In the genomic region with DNA sequence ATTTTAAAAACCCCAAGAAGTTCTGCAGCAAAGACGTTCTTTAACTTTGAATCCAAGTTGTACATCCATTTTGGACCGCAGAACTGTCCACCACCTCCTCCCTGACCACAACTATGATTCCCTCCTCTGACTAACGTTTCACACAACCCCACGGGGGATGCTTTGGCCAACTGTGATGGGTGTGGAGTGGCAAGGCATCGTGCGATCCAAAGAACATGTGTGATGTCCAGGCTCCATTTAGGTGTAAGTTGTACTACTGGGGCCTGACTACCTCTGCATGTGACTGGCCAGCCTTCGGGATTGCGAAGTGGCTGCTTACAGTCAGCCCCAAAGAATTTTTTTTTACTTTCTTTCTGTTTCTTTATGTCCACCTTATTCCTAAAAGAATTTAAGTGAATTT, we compare ENCODE assay signal across 26 cellular contexts. TPM values are rescaled to one million over a fixed set of nuclear protein-coding genes. Genes with fewer than 3 reads are reported as not detected.
DNase-seq lines count a peak whose midpoint lies in the region; ATAC-seq and TF ChIP-seq lines count a peak whose summit lies in the region.
"Had no signal": no experiment of that assay in that cellular context is flagged by ENCODE, and none has a peak within 500 bp of the region (broad histone marks: within the 10 kb centered on the region; RNA-seq: fewer than 3 reads in every experiment).

No MANE protein-coding gene starts in this region.

- H2BK15ac ChIP-seq in IMR-90 (ENCODE audit: low read depth, low read length) = peak overlapping the region; percentile 83

- peak overlapping the region; percentile 48; the same call in 1 of the 2 replicates for H2BK20ac ChIP-seq in IMR-90 (ENCODE audit: low read depth, low read length)

- dilution Hi-C loops in IMR-90 (cut with HindIII; ENCODE audit: low sequenced_read_pairs, unreplicated experiment) = no loop called here

- H3K27me3 Mint-ChIP-seq in endothelial cell (ENCODE audit: unreplicated experiment) = peaks cover 5% of the 10 kb centered on the region
- H3K27me3 Mint-ChIP-seq: activated CD8-positive, alpha-beta T cell treated with anti-CD3 and anti-CD28 coated beads for 36 hours; activated naive CD4-positive, alpha-beta T cell treated with anti-CD3 and anti-CD28 coated beads, Interleukin-2, amount 50 U/mL, for 24 hours had no signal

- peaks cover 17% of the 10 kb centered on the region for H3K4me1 ChIP-seq in IMR-90 (ENCODE audit: control insufficient read depth, insufficient read depth, low read length)
- H3K4me1 ChIP-seq: psoas muscle, SJCRH30 had no signal

- H3K4me3 ChIP-seq in IMR-90 (ENCODE audit: insufficient read depth, low read depth, low read length) (no peak overlapping the region), choroid plexus epithelial cell (ENCODE audit: low read depth, low read length) (no peak overlapping the region)
- H3K4me3 ChIP-seq: heart right ventricle, psoas muscle, SJCRH30, thoracic aorta had no signal

- H4K8ac ChIP-seq in IMR-90 (ENCODE audit: low read depth in 2 of 2, low read length in 2 of 2) = peak overlapping the region; percentile 1 to 51; a peak in 2 of 4 replicates

- no peak overlapping the region for H4K5ac ChIP-seq in IMR-90 (ENCODE audit: low read depth, low read length)

- no peaks in the 10 kb centered on the region for H3K36me3 Mint-ChIP-seq in endothelial cell (ENCODE audit: low read depth, unreplicated experiment)
- H3K36me3 Mint-ChIP-seq: activated naive CD4-positive, alpha-beta T cell treated with anti-CD3 and anti-CD28 coated beads, Interleukin-2, amount 50 U/mL, for 24 hours; brain; CD4-positive, alpha-beta memory T cell; natural killer cell treated with Interleukin-12 subunit alpha and Interleukin-12 subunit beta and Interleukin-15 and Interleukin-18, amount 100 ng/mL, for 72 hours had no signal

- TF ChIP-seq POLR2A in IMR-90 (IDR thresholded peaks at IDR 0.05; ENCODE audit: low read depth, low read length) (no peak), erythroblast (IDR thresholded peaks at IDR 0.05; ENCODE audit: low read length) (no peak)

- POLR2A ChIA-PET in IMR-90 (lab: Charles Lee; ENCODE audit: unreplicated experiment) = no interaction called here

- H3K56ac ChIP-seq in IMR-90 (ENCODE audit: extremely low read depth, insufficient read depth, low read length) = no peak overlapping the region

- H3K9me1 ChIP-seq in IMR-90 (ENCODE audit: insufficient read depth, low read length) = peaks cover 18% of the 10 kb centered on the region

- CTCF ChIA-PET in IMR-90 (lab: Yijun Ruan, JAX) = no interaction called here

- no peak overlapping the region; the same call in 1 of the 2 replicates for H4K91ac ChIP-seq in IMR-90 (ENCODE audit: insufficient read depth, low read depth, low read length)

- peak overlapping the region; percentile 56; the same call in 1 of the 2 replicates for H2BK120ac ChIP-seq in IMR-90 (ENCODE audit: low read depth, low read length)

- no peak overlapping the region for H3K9ac ChIP-seq in IMR-90 (ENCODE audit: low read depth, low read length)
- H3K9ac ChIP-seq: KMS-11 had no signal

- in situ Hi-C loops in IMR-90 (cut with MboI; ENCODE audit: low sequenced_read_pairs) (no loop called here), ACHN (cut with HindIII; ENCODE audit: low pct_ligation_motif_present, low pct_unique_long_range_greater_than_20kb, low sequenced_read_pairs) (no loop called here)

- no peak overlapping the region for H3K23ac ChIP-seq in IMR-90 (ENCODE audit: low read depth, low read length)

- intact Hi-C loops in IMR-90 (cut with micrococcal nuclease) = loop anchor here (10.0 kb wide), 1 partner anchor 809 kb away; no protein-coding TSS in a partner anchor

- no peaks in the 10 kb centered on the region for H3K9me3 ChIP-seq in IMR-90 (ENCODE audit: control insufficient read depth, insufficient read depth, low read length)
- H3K9me3 ChIP-seq: heart right ventricle, psoas muscle, SJCRH30, thoracic aorta had no signal

- H3K14ac ChIP-seq in IMR-90 (replicated peaks; ENCODE audit: low read depth, low read length) = peak overlapping the region; percentile 60; the same call in 1 of the 2 replicates

- H3K36me3 ChIP-seq in IMR-90 (ENCODE audit: control insufficient read depth, insufficient read depth, low read length) = no peaks in the 10 kb centered on the region
- H3K36me3 ChIP-seq: heart right ventricle, SJCRH30, thoracic aorta had no signal

- H3K4ac ChIP-seq in IMR-90 (ENCODE audit: low read depth, low read length) = peak overlapping the region; percentile 58

- no peak overlapping the region for H3K18ac ChIP-seq in IMR-90 (ENCODE audit: low read depth, low read length)

- no peaks in the 10 kb centered on the region for H3K79me1 ChIP-seq in IMR-90 (ENCODE audit: low read depth in 1 of 2, low read length in 2 of 2)

- DNase-seq in AG08396 (ENCODE audit: low spot score) (peak; percentile 14), IMR-90 (peak; percentile 60), choroid plexus epithelial cell (ENCODE audit: low read depth) (peak; percentile 65), myocyte (ENCODE audit: low read depth) (peak; percentile 97), ACHN (no peak), endothelial cell (ENCODE audit: low spot score) (no peak), erythroblast (lab: John Stamatoyannopoulos, UW) (no peak)
- DNase-seq: activated CD4-positive, CD25-positive, alpha-beta regulatory T cell; activated CD8-positive, alpha-beta T cell treated with anti-CD3 and anti-CD28 coated beads for 36 hours; activated T-cell treated with anti-CD3 and anti-CD28 coated beads, Interleukin-2, amount 50 U/mL, for 48 hours; CD4-positive, alpha-beta memory T cell; DMS53; heart right ventricle; NCI-H1417 treated with DMSO at 0.1 percent for 48 hours; NCI-H774; PC-3; SJCRH30 had no signal

- H3K9me3 Mint-ChIP-seq in endothelial cell (ENCODE audit: unreplicated experiment) = no peaks in the 10 kb centered on the region
- H3K9me3 Mint-ChIP-seq: activated CD8-positive, alpha-beta T cell treated with anti-CD3 and anti-CD28 coated beads for 36 hours; natural killer cell treated with Interleukin-12 subunit alpha and Interleukin-12 subunit beta and Interleukin-15 and Interleukin-18, amount 100 ng/mL, for 72 hours; T-helper 2 cell treated with Interferon-gamma antibody and Interleukin-4, amounts not matched to agents 5 μg/mL and 100 μg/mL, for 36 hours had no signal

- no peaks in the 10 kb centered on the region for H4K20me1 ChIP-seq in IMR-90 (ENCODE audit: insufficient read depth, low read length)

- no peak overlapping the region for H2AK9ac ChIP-seq in IMR-90 (replicated peaks; ENCODE audit: low read depth, low read length, poor library complexity)

- H3K4me2 ChIP-seq in IMR-90 (ENCODE audit: low read depth, low read length) = no peak overlapping the region
- H3K4me2 ChIP-seq: KMS-11 had no signal

- ATAC-seq in IMR-90 (ENCODE audit: low read depth) = peak; percentile 3; the same call in 1 of the 2 replicates
- no peak for ATAC-seq in GM19397 (IDR thresholded peaks at IDR 0.05; ENCODE audit: unreplicated experiment)
- ATAC-seq: activated CD8-positive, alpha-beta T cell treated with anti-CD3 and anti-CD28 coated beads for 36 hours; heart right ventricle; natural killer cell treated with Interleukin-12 subunit alpha and Interleukin-12 subunit beta and Interleukin-15 and Interleukin-18, amount 100 ng/mL, for 72 hours; PC-3; psoas muscle had no signal

- TF ChIP-seq CTCF in IMR-90 (conservative IDR thresholded peaks at IDR 0.05; ENCODE audit: low read depth, low read length) = no peak
- no peak for TF ChIP-seq CTCF in choroid plexus epithelial cell (conservative IDR thresholded peaks at IDR 0.05; ENCODE audit: low read depth, low read length)
- no peak for TF ChIP-seq CTCF in endothelial cell (IDR thresholded peaks at IDR 0.05; ENCODE audit: unreplicated experiment)

- no CpG with 5 or more reads among the region's 8 CpGs for WGBS in IMR-90 (ENCODE audit: extremely low coverage in 2 of 2, insufficient read length in 1 of 2), 2 experiments

- no peak for TF ChIP-seq RAD21 in IMR-90 (IDR thresholded peaks at IDR 0.05; ENCODE audit: low read length)

- no peak overlapping the region for H3K27ac Mint-ChIP-seq in endothelial cell (ENCODE audit: unreplicated experiment)
- H3K27ac Mint-ChIP-seq: activated CD8-positive, alpha-beta T cell treated with anti-CD3 and anti-CD28 coated beads for 36 hours; brain; CD4-positive, alpha-beta memory T cell; natural killer cell treated with Interleukin-12 subunit alpha and Interleukin-12 subunit beta and Interleukin-15 and Interleukin-18, amount 100 ng/mL, for 72 hours; T-helper 2 cell treated with Interferon-gamma antibody and Interleukin-4, amounts not matched to agents 5 μg/mL and 100 μg/mL, for 36 hours had no signal

- H3K4me1 Mint-ChIP-seq in endothelial cell (ENCODE audit: unreplicated experiment) = peaks cover 2% of the 10 kb centered on the region
- H3K4me1 Mint-ChIP-seq: brain had no signal

- H3K27me3 ChIP-seq in IMR-90 (ENCODE audit: control insufficient read depth, insufficient read depth, low read length) = no peaks in the 10 kb centered on the region
- H3K27me3 ChIP-seq: SJCRH30 had no signal

- no peak overlapping the region for H3K27ac ChIP-seq in IMR-90 (ENCODE audit: insufficient read depth, low read length)
- H3K27ac ChIP-seq: KMS-11, psoas muscle, SJCRH30 had no signal

- no peak overlapping the region for H3K4me3 Mint-ChIP-seq in endothelial cell (ENCODE audit: unreplicated experiment)
- H3K4me3 Mint-ChIP-seq: activated CD8-positive, alpha-beta T cell treated with anti-CD3 and anti-CD28 coated beads for 36 hours; activated naive CD4-positive, alpha-beta T cell treated with anti-CD3 and anti-CD28 coated beads, Interleukin-2, amount 50 U/mL, for 24 hours; brain; CD4-positive, alpha-beta memory T cell; natural killer cell treated with Interleukin-12 subunit alpha and Interleukin-12 subunit beta and Interleukin-15 and Interleukin-18, amount 100 ng/mL, for 72 hours; T-helper 2 cell treated with Interferon-gamma antibody and Interleukin-4, amounts not matched to agents 5 μg/mL and 100 μg/mL, for 36 hours had no signal

- H2BK5ac ChIP-seq in IMR-90 (ENCODE audit: low read depth, low read length, poor library complexity, severe bottlenecking) = peak overlapping the region; percentile 24

- peak overlapping the region; percentile 65 for H2AFZ ChIP-seq in IMR-90 (replicated peaks; ENCODE audit: low read length, poor library complexity)

- peak overlapping the region; percentile 80 for H2AK5ac ChIP-seq in IMR-90 (ENCODE audit: low read depth, low read length)

- no TSS peak for BruUV-seq in IMR-90 (replicated peaks; lab: Mats Ljungman, UMichigan)

TF ChIP-seq in IMR-90, 13 proteins besides CTCF, POLR2A, EP300 and RAD21 (continues in another document):
- TF ChIP-seq NFE2L2 (IDR thresholded peaks at IDR 0.05; ENCODE audit: low read depth, low read length) (no peak), CEBPB (IDR thresholded peaks at IDR 0.05; ENCODE audit: low read depth, low read length) (peak; percentile 75), SMC3 (IDR thresholded peaks at IDR 0.05; ENCODE audit: low read depth, low read length) (no peak)

RNA-seq across cellular contexts. Expression of gene KCNJ15, which starts 6.7 kb away (rescaled TPM):
- total RNA-seq in IMR-90 (2012; rRNA removed) (under 0.01 TPM in 2 replicates), myocyte (12.0 and 14.8 TPM in 2 replicates), endothelial cell (ENCODE audit: unreplicated experiment) (0.97 TPM)
- polyA plus RNA-seq in IMR-90 (2012; rRNA removed) = 0.07 TPM in 1 of 2 replicates, not detected in the other
- polyA plus RNA-seq in IMR-90 (2012; cell fraction: cytosol; rRNA removed) = not detected in 2 replicates
- 0.11 TPM in 1 of 2 replicates, not detected in the other for polyA plus RNA-seq in IMR-90 (2012; cell fraction: nucleus; rRNA removed; ENCODE audit: low replicate concordance)
- polyA plus RNA-seq in myocyte (2012) = 5.7 TPM
- total RNA-seq: H1; natural killer cell treated with Interleukin-12 subunit alpha and Interleukin-12 subunit beta and Interleukin-15 and Interleukin-18, amount 100 ng/mL, for 72 hours; SJCRH30 had no signal

Comparison
In these comparisons a context has a peak if more than half of its experiments do, and no peak if none do; other contexts are left out.
1. DNase-seq: peak in AG08396 (single experiment), IMR-90 (single experiment), choroid plexus epithelial cell (single experiment) and myocyte (single experiment); none in ACHN (single experiment), endothelial cell (single experiment) and erythroblast (0 of 2).